Comparison of ENCODE assay signal across 21 cellular contexts in genomic region chr12:94284859-94285258, GRCh38.
"Had no signal": no experiment of that assay in that cellular context is flagged by ENCODE, and none has a peak within 500 bp of the region (broad histone marks: within the 10 kb centered on the region; RNA-seq: fewer than 3 reads in every experiment).

No MANE protein-coding gene starts in this region.

- H3K9me3 ChIP-seq: mucosa of descending colon, ovary, psoas muscle, stomach had no signal

- DNase-seq: activated CD4-positive, alpha-beta T cell treated with anti-CD3 and anti-CD28 coated beads, Interleukin-2, amount 50 U/mL, for 1 hour; activated CD8-positive, alpha-beta memory T cell treated with anti-CD3 and anti-CD28 coated beads for 24 hours; activated gamma-delta T cell; activated T-cell treated with anti-CD3 and anti-CD28 coated beads, Interleukin-2, amount 50 U/mL, for 72 hours; anterior cingulate cortex; brain microvascular endothelial cell; effector CD8-positive, alpha-beta T cell; left cardiac atrium; mesenchymal stem cell; mucosa of descending colon; naive B cell; ovary; psoas muscle; right cardiac atrium; stimulated activated CD4-positive, alpha-beta T cell treated with anti-CD3 and anti-CD28 coated beads, Interleukin-2, amount 100 ng/mL, for 48 hours; stomach; trophoblast cell had no signal

- H3K27ac Mint-ChIP-seq: activated T-cell treated with anti-CD3 and anti-CD28 coated beads, Interleukin-2, amount 50 U/mL, for 72 hours; dendritic cell treated with granulocyte-macrophage colony-stimulating factor and Interleukin-4, amounts not matched to agents 40 ng/mL and 50 ng/mL, for 4 days had no signal

- H3K27me3 Mint-ChIP-seq: dendritic cell treated with granulocyte-macrophage colony-stimulating factor and Interleukin-4, amounts not matched to agents 40 ng/mL and 50 ng/mL, for 4 days; naive B cell had no signal

- H3K27me3 ChIP-seq: brain microvascular endothelial cell, ovary, stomach had no signal

- H3K36me3 ChIP-seq: brain microvascular endothelial cell, ovary had no signal

- H3K9me3 Mint-ChIP-seq: activated T-cell treated with anti-CD3 and anti-CD28 coated beads, Interleukin-2, amount 50 U/mL, for 72 hours; dendritic cell treated with granulocyte-macrophage colony-stimulating factor and Interleukin-4, amounts not matched to agents 40 ng/mL and 50 ng/mL, for 4 days; naive B cell had no signal

- ATAC-seq: activated CD4-positive, CD25-positive, alpha-beta regulatory T cell treated with anti-CD3 and anti-CD28 coated beads, Interleukin-2, amount 50 U/mL, for 24 hours; activated T-cell treated with anti-CD3 and anti-CD28 coated beads, Interleukin-2, amount 50 U/mL, for 72 hours; left cardiac atrium; mucosa of descending colon; psoas muscle; right cardiac atrium had no signal

- H3K4me3 ChIP-seq: mucosa of descending colon, ovary, psoas muscle, skin epidermis, stomach had no signal

- H3K27ac ChIP-seq: brain microvascular endothelial cell, ovary, psoas muscle, skin epidermis, stomach had no signal

- FAIRE-seq: islet of Langerhans had no signal

- H3K4me3 Mint-ChIP-seq: activated T-cell treated with anti-CD3 and anti-CD28 coated beads, Interleukin-2, amount 50 U/mL, for 72 hours; dendritic cell treated with granulocyte-macrophage colony-stimulating factor and Interleukin-4, amounts not matched to agents 40 ng/mL and 50 ng/mL, for 4 days; naive B cell had no signal
